1 cellular context compared by ENCODE assay signal in the genomic region with DNA sequence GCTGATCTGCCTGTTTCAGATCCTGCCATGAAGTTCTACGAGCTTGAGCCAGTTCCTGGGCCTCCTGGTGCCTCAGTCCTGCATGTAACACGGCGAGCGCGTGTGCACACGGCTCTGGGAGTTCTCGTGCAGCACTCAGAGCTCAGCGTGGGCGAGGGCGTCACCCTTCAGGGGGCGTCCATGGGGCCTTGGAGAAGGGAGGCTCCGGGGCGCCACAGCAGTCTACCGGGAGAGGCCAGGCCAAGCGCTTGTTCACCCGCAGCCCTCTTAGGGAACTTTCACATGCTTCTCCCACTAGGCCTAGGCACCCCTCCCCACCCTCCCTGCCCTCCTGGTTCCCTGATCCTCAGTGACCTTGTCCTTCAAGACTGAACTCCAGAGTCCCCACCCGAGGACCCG.
TF ChIP-seq lines count a peak whose summit lies in the region.

No MANE protein-coding gene starts in this region.

TF ChIP-seq in GM23338, 12 proteins besides CTCF, POLR2A, EP300 and RAD21 (continued from another document):
- TF ChIP-seq, protein P1, sequence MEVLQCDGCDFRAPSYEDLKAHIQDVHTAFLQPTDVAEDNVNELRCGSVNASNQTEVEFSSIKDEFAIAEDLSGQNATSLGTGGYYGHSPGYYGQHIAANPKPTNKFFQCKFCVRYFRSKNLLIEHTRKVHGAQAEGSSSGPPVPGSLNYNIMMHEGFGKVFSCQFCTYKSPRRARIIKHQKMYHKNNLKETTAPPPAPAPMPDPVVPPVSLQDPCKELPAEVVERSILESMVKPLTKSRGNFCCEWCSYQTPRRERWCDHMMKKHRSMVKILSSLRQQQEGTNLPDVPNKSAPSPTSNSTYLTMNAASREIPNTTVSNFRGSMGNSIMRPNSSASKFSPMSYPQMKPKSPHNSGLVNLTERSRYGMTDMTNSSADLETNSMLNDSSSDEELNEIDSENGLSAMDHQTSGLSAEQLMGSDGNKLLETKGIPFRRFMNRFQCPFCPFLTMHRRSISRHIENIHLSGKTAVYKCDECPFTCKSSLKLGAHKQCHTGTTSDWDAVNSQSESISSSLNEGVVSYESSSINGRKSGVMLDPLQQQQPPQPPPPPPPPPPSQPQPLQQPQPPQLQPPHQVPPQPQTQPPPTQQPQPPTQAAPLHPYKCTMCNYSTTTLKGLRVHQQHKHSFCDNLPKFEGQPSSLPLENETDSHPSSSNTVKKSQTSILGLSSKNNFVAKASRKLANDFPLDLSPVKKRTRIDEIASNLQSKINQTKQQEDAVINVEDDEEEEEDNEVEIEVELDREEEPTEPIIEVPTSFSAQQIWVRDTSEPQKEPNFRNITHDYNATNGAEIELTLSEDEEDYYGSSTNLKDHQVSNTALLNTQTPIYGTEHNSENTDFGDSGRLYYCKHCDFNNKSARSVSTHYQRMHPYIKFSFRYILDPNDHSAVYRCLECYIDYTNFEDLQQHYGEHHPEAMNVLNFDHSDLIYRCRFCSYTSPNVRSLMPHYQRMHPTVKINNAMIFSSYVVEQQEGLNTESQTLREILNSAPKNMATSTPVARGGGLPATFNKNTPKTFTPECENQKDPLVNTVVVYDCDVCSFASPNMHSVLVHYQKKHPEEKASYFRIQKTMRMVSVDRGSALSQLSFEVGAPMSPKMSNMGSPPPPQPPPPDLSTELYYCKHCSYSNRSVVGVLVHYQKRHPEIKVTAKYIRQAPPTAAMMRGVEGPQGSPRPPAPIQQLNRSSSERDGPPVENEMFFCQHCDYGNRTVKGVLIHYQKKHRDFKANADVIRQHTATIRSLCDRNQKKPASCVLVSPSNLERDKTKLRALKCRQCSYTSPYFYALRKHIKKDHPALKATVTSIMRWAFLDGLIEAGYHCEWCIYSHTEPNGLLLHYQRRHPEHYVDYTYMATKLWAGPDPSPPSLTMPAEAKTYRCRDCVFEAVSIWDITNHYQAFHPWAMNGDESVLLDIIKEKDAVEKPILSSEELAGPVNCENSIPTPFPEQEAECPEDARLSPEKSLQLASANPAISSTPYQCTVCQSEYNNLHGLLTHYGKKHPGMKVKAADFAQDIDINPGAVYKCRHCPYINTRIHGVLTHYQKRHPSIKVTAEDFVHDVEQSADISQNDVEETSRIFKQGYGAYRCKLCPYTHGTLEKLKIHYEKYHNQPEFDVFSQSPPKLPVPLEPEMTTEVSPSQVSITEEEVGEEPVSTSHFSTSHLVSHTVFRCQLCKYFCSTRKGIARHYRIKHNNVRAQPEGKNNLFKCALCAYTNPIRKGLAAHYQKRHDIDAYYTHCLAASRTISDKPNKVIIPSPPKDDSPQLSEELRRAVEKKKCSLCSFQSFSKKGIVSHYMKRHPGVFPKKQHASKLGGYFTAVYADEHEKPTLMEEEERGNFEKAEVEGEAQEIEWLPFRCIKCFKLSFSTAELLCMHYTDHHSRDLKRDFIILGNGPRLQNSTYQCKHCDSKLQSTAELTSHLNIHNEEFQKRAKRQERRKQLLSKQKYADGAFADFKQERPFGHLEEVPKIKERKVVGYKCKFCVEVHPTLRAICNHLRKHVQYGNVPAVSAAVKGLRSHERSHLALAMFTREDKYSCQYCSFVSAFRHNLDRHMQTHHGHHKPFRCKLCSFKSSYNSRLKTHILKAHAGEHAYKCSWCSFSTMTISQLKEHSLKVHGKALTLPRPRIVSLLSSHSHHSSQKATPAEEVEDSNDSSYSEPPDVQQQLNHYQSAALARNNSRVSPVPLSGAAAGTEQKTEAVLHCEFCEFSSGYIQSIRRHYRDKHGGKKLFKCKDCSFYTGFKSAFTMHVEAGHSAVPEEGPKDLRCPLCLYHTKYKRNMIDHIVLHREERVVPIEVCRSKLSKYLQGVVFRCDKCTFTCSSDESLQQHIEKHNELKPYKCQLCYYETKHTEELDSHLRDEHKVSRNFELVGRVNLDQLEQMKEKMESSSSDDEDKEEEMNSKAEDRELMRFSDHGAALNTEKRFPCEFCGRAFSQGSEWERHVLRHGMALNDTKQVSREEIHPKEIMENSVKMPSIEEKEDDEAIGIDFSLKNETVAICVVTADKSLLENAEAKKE (CRISPR knock-in tag; IDR thresholded peaks at IDR 0.05) = no peak
- TF ChIP-seq, protein P2, sequence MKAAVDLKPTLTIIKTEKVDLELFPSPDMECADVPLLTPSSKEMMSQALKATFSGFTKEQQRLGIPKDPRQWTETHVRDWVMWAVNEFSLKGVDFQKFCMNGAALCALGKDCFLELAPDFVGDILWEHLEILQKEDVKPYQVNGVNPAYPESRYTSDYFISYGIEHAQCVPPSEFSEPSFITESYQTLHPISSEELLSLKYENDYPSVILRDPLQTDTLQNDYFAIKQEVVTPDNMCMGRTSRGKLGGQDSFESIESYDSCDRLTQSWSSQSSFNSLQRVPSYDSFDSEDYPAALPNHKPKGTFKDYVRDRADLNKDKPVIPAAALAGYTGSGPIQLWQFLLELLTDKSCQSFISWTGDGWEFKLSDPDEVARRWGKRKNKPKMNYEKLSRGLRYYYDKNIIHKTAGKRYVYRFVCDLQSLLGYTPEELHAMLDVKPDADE (IDR thresholded peaks at IDR 0.05) = no peak
- TF ChIP-seq EZH2phosphoT487 (IDR thresholded peaks at IDR 0.05; ENCODE audit: unreplicated experiment) = no peak
- TF ChIP-seq NANOG (IDR thresholded peaks at IDR 0.05; ENCODE audit: borderline replicate concordance) = no peak
TF ChIP-seq in GM23338: peak in this region for 0.
